Comparison of ENCODE assay signal across 10 cellular contexts in genomic region chr6:166656269-166657206, GRCh38. TPM values are rescaled to one million over a fixed set of nuclear protein-coding genes. Genes with fewer than 3 reads are reported as not detected.
DNase-seq lines count a peak whose midpoint lies in the region; ATAC-seq, FAIRE-seq and TF ChIP-seq lines count a peak whose summit lies in the region.
"Had no signal": no experiment of that assay in that cellular context is flagged by ENCODE, and none has a peak within 500 bp of the region (broad histone marks: within the 10 kb centered on the region; RNA-seq: fewer than 3 reads in every experiment).

No MANE protein-coding gene starts in this region.

- H3F3A ChIP-seq in neural progenitor cell (ENCODE audit: low read depth) = no peaks in the 10 kb centered on the region

- peaks cover 19% of the 10 kb centered on the region for H3K4me1 Mint-ChIP-seq in neural progenitor cell

- peak overlapping the region; percentile 70 for H3K4me2 ChIP-seq in fibroblast of lung (ENCODE audit: extremely low read depth, insufficient read depth, low read length)
- peak overlapping the region; percentile 93 for H3K4me2 ChIP-seq in neural progenitor cell

- no peaks in the 10 kb centered on the region for H3K36me3 ChIP-seq in HUES6 (ENCODE audit: control insufficient read depth, insufficient read depth, low read length)
- H3K36me3 ChIP-seq in fibroblast of lung (ENCODE audit: control insufficient read depth, insufficient read depth, low read length) = no peaks in the 10 kb centered on the region
- no peaks in the 10 kb centered on the region for H3K36me3 ChIP-seq in neural progenitor cell
- no peaks in the 10 kb centered on the region for H3K36me3 ChIP-seq in psoas muscle (ENCODE audit: insufficient read depth in 1 of 2, low read depth in 1 of 2)
- H3K36me3 ChIP-seq: SJSA1 had no signal

- H3K27ac ChIP-seq in HUES6 (ENCODE audit: low read depth, low read length) = no peak overlapping the region
- no peak overlapping the region for H3K27ac ChIP-seq in fibroblast of lung (ENCODE audit: insufficient read depth, low read length)
- no peak overlapping the region for H3K27ac ChIP-seq in neural progenitor cell
- H3K27ac ChIP-seq in psoas muscle = no peak overlapping the region
- H3K27ac ChIP-seq: SJSA1 had no signal

- H3K9me3 ChIP-seq in HUES6 (ENCODE audit: control insufficient read depth, insufficient read depth, low read depth, low read length) (no peaks in the 10 kb centered on the region), fibroblast of lung (ENCODE audit: control insufficient read depth, insufficient read depth, low read depth, low read length) (no peaks in the 10 kb centered on the region), neural progenitor cell (ENCODE audit: low read depth) (no peaks in the 10 kb centered on the region), psoas muscle (no peaks in the 10 kb centered on the region)
- H3K9me3 ChIP-seq: SJSA1 had no signal

- intact Hi-C loops in psoas muscle (cut with DNase I) = no loop called here

- TF ChIP-seq CTCF in fibroblast of lung (conservative IDR thresholded peaks at IDR 0.05 in 1 of 2, IDR thresholded peaks at IDR 0.05 in 1 of 2; ENCODE audit: low read depth in 1 of 2, low read length in 2 of 2) (no peak), neural progenitor cell (IDR thresholded peaks at IDR 0.05) (no peak), psoas muscle (IDR thresholded peaks at IDR 0.05) (no peak)

- 69 to 72% (median 71%) methylated on average over 31 to 34 of the region's 34 CpGs for WGBS in psoas muscle, 3 donors

- H3K4me3 ChIP-seq in HUES6 (ENCODE audit: low read depth, low read length) = peak overlapping the region; percentile 54
- no peak overlapping the region for H3K4me3 ChIP-seq in fibroblast of lung (replicated peaks in 1 of 4; ENCODE audit: control extremely low read depth in 1 of 4, insufficient read depth in 1 of 4, low read depth in 3 of 4, low read length in 4 of 4)
- peak overlapping the region; percentile 50 for H3K4me3 ChIP-seq in neural progenitor cell
- no peak overlapping the region for H3K4me3 ChIP-seq in psoas muscle
- H3K4me3 ChIP-seq: SJSA1 had no signal

- no peak overlapping the region for H3K27ac Mint-ChIP-seq in neural progenitor cell

- H2AFZ ChIP-seq in fibroblast of lung (ENCODE audit: low read length) (no peak overlapping the region), neural progenitor cell (replicated peaks) (peak overlapping the region; percentile 91)

- H4K20me1 ChIP-seq in fibroblast of lung (ENCODE audit: control insufficient read depth, extremely low read depth, insufficient read depth, low read length) (no peaks in the 10 kb centered on the region), neural progenitor cell (ENCODE audit: low read depth) (no peaks in the 10 kb centered on the region)

- no peak for FAIRE-seq in H54 (lab: Jason Lieb, UNC)

- DNase-seq in CD1c-positive myeloid dendritic cell (ENCODE audit: extremely low spot score) = peak; percentile 9
- peak in 1 of 2 donors; percentile 37 for DNase-seq in fibroblast of lung (ENCODE audit: low read depth in 2 of 2)
- peak; percentile 23 for DNase-seq in neural progenitor cell (ENCODE audit: low spot score)
- no peak for DNase-seq in H54 (ENCODE audit: insufficient read length, low spot score)
- no peak for DNase-seq in psoas muscle

- TF ChIP-seq POLR2A in H54 (IDR thresholded peaks at IDR 0.05; ENCODE audit: low read depth, low read length) = no peak

- H3K4me1 ChIP-seq in HUES6 (ENCODE audit: control insufficient read depth, insufficient read depth, low read length) = peaks cover 15% of the 10 kb centered on the region
- no peaks in the 10 kb centered on the region for H3K4me1 ChIP-seq in fibroblast of lung (ENCODE audit: control insufficient read depth, extremely low read depth, insufficient read depth, low read length)
- peaks cover 13% of the 10 kb centered on the region for H3K4me1 ChIP-seq in neural progenitor cell
- peaks cover 17% of the 10 kb centered on the region for H3K4me1 ChIP-seq in psoas muscle
- H3K4me1 ChIP-seq: SJSA1 had no signal

- peak overlapping the region; percentile 47 for H3K4me3 Mint-ChIP-seq in neural progenitor cell

- no peaks in the 10 kb centered on the region for H3K36me3 Mint-ChIP-seq in neural progenitor cell

- H3K79me2 ChIP-seq in fibroblast of lung (ENCODE audit: control insufficient read depth, insufficient read depth, low read length) = no peaks in the 10 kb centered on the region
- no peaks in the 10 kb centered on the region for H3K79me2 ChIP-seq in neural progenitor cell (ENCODE audit: low read depth)

- H3K27me3 ChIP-seq in HUES6 (ENCODE audit: control insufficient read depth, insufficient read depth, low read length) = peaks cover 42% of the 10 kb centered on the region
- peaks cover 6% of the 10 kb centered on the region for H3K27me3 ChIP-seq in fibroblast of lung (ENCODE audit: control insufficient read depth, insufficient read depth, low read length)
- H3K27me3 ChIP-seq in neural progenitor cell = peaks cover 48% of the 10 kb centered on the region
- no peaks in the 10 kb centered on the region for H3K27me3 ChIP-seq in psoas muscle (ENCODE audit: insufficient read depth in 3 of 3, low read length in 2 of 3)
- H3K27me3 ChIP-seq: dorsolateral prefrontal cortex had no signal

- H3K9ac ChIP-seq in HUES6 (ENCODE audit: low read length) (no peak overlapping the region), fibroblast of lung (ENCODE audit: insufficient read depth, low read length) (no peak overlapping the region), neural progenitor cell (no peak overlapping the region)

- no peaks in the 10 kb centered on the region for H3K9me3 Mint-ChIP-seq in neural progenitor cell

- ATAC-seq in GM21723 (IDR thresholded peaks at IDR 0.05; ENCODE audit: unreplicated experiment) (no peak), psoas muscle (no peak), HG03469 (IDR thresholded peaks at IDR 0.05; ENCODE audit: unreplicated experiment) (no peak)

- peaks cover 4% of the 10 kb centered on the region for H3K27me3 Mint-ChIP-seq in neural progenitor cell (ENCODE audit: insufficient read depth, low read depth)

RNA-seq across cellular contexts. Expression of gene RPS6KA2, which starts 29.5 kb away (rescaled TPM):
- total RNA-seq in fibroblast of lung = 109 and 116 TPM in 2 replicates
- polyA plus RNA-seq in fibroblast of lung = 66.8 and 80.2 TPM in 2 replicates
- 60.3 and 64.5 TPM in 2 replicates for polyA plus RNA-seq in fibroblast of lung (2012)
- polyA minus RNA-seq in fibroblast of lung (ENCODE audit: low replicate concordance) = 129 and 153 TPM in 2 replicates
- 8.2 and 14.3 TPM in 2 replicates for total RNA-seq in neural progenitor cell (ENCODE audit: low replicate concordance)
- 10 to 100 TPM; 14.2 to 40.4 (median 28.4) TPM for total RNA-seq in psoas muscle
- 10 to 100 TPM in 1 of 3 donors, 1 to 10 TPM in 2; 7.8 to 26.7 (median 8.0) TPM for polyA plus RNA-seq in psoas muscle

Comparison
In these comparisons a context has a peak if more than half of its experiments do, and no peak if none do; other contexts are left out.
1. DNase-seq: peak in CD1c-positive myeloid dendritic cell (single experiment) and neural progenitor cell (single experiment); none in H54 (single experiment) and psoas muscle (0 of 2).
2. H3K4me3 ChIP-seq: peak in HUES6 (single experiment) and neural progenitor cell (single experiment); none in fibroblast of lung (0 of 4) and psoas muscle (single experiment).